ENCODE assay signal across 1 cellular context in genomic region chr7:32490127-32490796, GRCh38.
TF ChIP-seq lines count a peak whose summit lies in the region.

TSS of gene LSM5 (minus strand) at chr7:32490380. CDS start at chr7:32490365, 15 bp downstream.

TF ChIP-seq in HepG2, 621 proteins besides CTCF, POLR2A, EP300 and RAD21 (continued from another document and continues in another):
- peak; percentile 100 for TF ChIP-seq HBP1 (CRISPR knock-in tag; IDR thresholded peaks at IDR 0.05; ENCODE audit: low read depth)
- TF ChIP-seq AGO2 (optimal IDR thresholded peaks at IDR 0.05; ENCODE audit: low read depth, low read length): peak; percentile 63
- TF ChIP-seq ZNF350 (CRISPR knock-in tag; IDR thresholded peaks at IDR 0.05; ENCODE audit: borderline replicate concordance, low read depth): peak; percentile 88
- peak; percentile 92 for TF ChIP-seq NFAT5 (CRISPR knock-in tag; IDR thresholded peaks at IDR 0.05)
- peak; percentile 45; the same call in 1 of the 2 replicates for TF ChIP-seq FOXO1 (CRISPR knock-in tag; IDR thresholded peaks at IDR 0.05)
- TF ChIP-seq MAFF (IDR thresholded peaks at IDR 0.05; ENCODE audit: low read depth, low read length): peak; percentile 51
- no peak for TF ChIP-seq ZNF597 (CRISPR knock-in tag; IDR thresholded peaks at IDR 0.05)
- no peak for TF ChIP-seq ZNF136 (CRISPR knock-in tag; IDR thresholded peaks at IDR 0.05; ENCODE audit: low read depth)
- TF ChIP-seq ZNF367 (CRISPR knock-in tag; IDR thresholded peaks at IDR 0.05; ENCODE audit: borderline replicate concordance): peak; percentile 59
- TF ChIP-seq WIZ (CRISPR knock-in tag; IDR thresholded peaks at IDR 0.05): peak; percentile 94; the same call in 1 of the 2 replicates
- TF ChIP-seq CC2D1A (CRISPR knock-in tag; IDR thresholded peaks at IDR 0.05): no peak
- TF ChIP-seq GMEB2 (CRISPR knock-in tag; IDR thresholded peaks at IDR 0.05; ENCODE audit: low read depth): peak; percentile 70
- TF ChIP-seq KLF9 (CRISPR knock-in tag; IDR thresholded peaks at IDR 0.05; ENCODE audit: low read depth): no peak; the same call in 1 of the 2 replicates
- peak; percentile 100 for TF ChIP-seq SAP130 (CRISPR knock-in tag; IDR thresholded peaks at IDR 0.05; ENCODE audit: low read depth)
- no peak for TF ChIP-seq SSRP1 (CRISPR knock-in tag; IDR thresholded peaks at IDR 0.05)
- 0 out of 2 replicates have a peak, but pooled peaks have one; percentile 77 for TF ChIP-seq ZFP37 (CRISPR knock-in tag; IDR thresholded peaks at IDR 0.05; ENCODE audit: borderline replicate concordance)
- no peak; the same call in 1 of the 2 replicates for TF ChIP-seq ZC3H4 (CRISPR knock-in tag; IDR thresholded peaks at IDR 0.05; ENCODE audit: borderline replicate concordance)
- peak; percentile 87; the same call in 1 of the 2 replicates for TF ChIP-seq ZNF333 (CRISPR knock-in tag; IDR thresholded peaks at IDR 0.05; ENCODE audit: borderline replicate concordance)
- TF ChIP-seq ZNF30 (CRISPR knock-in tag; IDR thresholded peaks at IDR 0.05): no peak
- TF ChIP-seq TMF1 (CRISPR knock-in tag; IDR thresholded peaks at IDR 0.05; ENCODE audit: low read depth): 0 out of 2 replicates have a peak, but pooled peaks have one; percentile 30
- no peak for TF ChIP-seq RAD51 (IDR thresholded peaks at IDR 0.05; ENCODE audit: borderline replicate concordance)
- peak; percentile 77 for TF ChIP-seq ZNF563 (CRISPR knock-in tag; IDR thresholded peaks at IDR 0.05)
- no peak for TF ChIP-seq TCF12 (IDR thresholded peaks at IDR 0.05)
- 0 out of 2 replicates have a peak, but pooled peaks have one; percentile 40 for TF ChIP-seq TCF12 (CRISPR knock-in tag; IDR thresholded peaks at IDR 0.05)
- TF ChIP-seq ZNF562 (CRISPR knock-in tag; IDR thresholded peaks at IDR 0.05; ENCODE audit: borderline replicate concordance): no peak
- no peak for TF ChIP-seq NR1H2 (CRISPR knock-in tag; IDR thresholded peaks at IDR 0.05; ENCODE audit: borderline replicate concordance, low read depth)
- TF ChIP-seq CSRNP2 (CRISPR knock-in tag; conservative IDR thresholded peaks at IDR 0.05; ENCODE audit: low read depth): no peak
- TF ChIP-seq AGO1 (IDR thresholded peaks at IDR 0.05; ENCODE audit: low read depth, low read length, poor library complexity, severe bottlenecking): no peak
- TF ChIP-seq SNAPC4 (CRISPR knock-in tag; IDR thresholded peaks at IDR 0.05): peak; percentile 59; the same call in 1 of the 2 replicates
- TF ChIP-seq PATZ1 (CRISPR knock-in tag; IDR thresholded peaks at IDR 0.05): no peak; the same call in 1 of the 2 replicates
- TF ChIP-seq REL (CRISPR knock-in tag; conservative IDR thresholded peaks at IDR 0.05): no peak
- TF ChIP-seq TP53 (CRISPR knock-in tag; conservative IDR thresholded peaks at IDR 0.05): peak; percentile 82; the same call in 1 of the 2 replicates
- peak; percentile 58; the same call in 1 of the 2 replicates for TF ChIP-seq ZBTB37 (CRISPR knock-in tag; IDR thresholded peaks at IDR 0.05)
- TF ChIP-seq ZFX (CRISPR knock-in tag; IDR thresholded peaks at IDR 0.05; ENCODE audit: low read depth): peak; percentile 100
- TF ChIP-seq HOXA3 (CRISPR knock-in tag; IDR thresholded peaks at IDR 0.05): peak; percentile 97
- TF ChIP-seq ZSCAN9 (CRISPR knock-in tag; IDR thresholded peaks at IDR 0.05; ENCODE audit: borderline replicate concordance): peak; percentile 93
- TF ChIP-seq ZNF44 (CRISPR knock-in tag; IDR thresholded peaks at IDR 0.05): no peak
- peak; percentile 90 for TF ChIP-seq SMAD3 (CRISPR knock-in tag; IDR thresholded peaks at IDR 0.05)
- TF ChIP-seq ZNF768 (CRISPR knock-in tag; IDR thresholded peaks at IDR 0.05): peak; percentile 78; the same call in 1 of the 2 replicates
